21 cellular contexts compared by ENCODE assay signal in genomic region chr16:3792472-3793012, GRCh38.
A peak's percentile ranks its signal among the peaks of the same experiment; 100 is the strongest.
DNase-seq lines count a peak whose midpoint lies in the region; ATAC-seq and TF ChIP-seq lines count a peak whose summit lies in the region.
"Had no signal": no experiment of that assay in that cellular context is flagged by ENCODE, and none has a peak within 500 bp of the region (broad histone marks: within the 10 kb centered on the region; RNA-seq: fewer than 3 reads in every experiment).

No MANE protein-coding gene starts in this region.

- no peak overlapping the region for H3K4me3 Mint-ChIP-seq in Calu3 (ENCODE audit: low read depth, unreplicated experiment)
- H3K4me3 Mint-ChIP-seq: GM23338 had no signal

- H3K9me3 ChIP-seq in heart left ventricle = no peaks in the 10 kb centered on the region
- no peaks in the 10 kb centered on the region for H3K9me3 ChIP-seq in psoas muscle
- H3K9me3 ChIP-seq: colonic mucosa had no signal

- no peak overlapping the region for H3K27ac Mint-ChIP-seq in Calu3 (ENCODE audit: unreplicated experiment)
- H3K27ac Mint-ChIP-seq: GM23338 had no signal

- H3K27me3 ChIP-seq in heart left ventricle (no peaks in the 10 kb centered on the region), psoas muscle (ENCODE audit: insufficient read depth in 3 of 3, low read length in 2 of 3) (no peaks in the 10 kb centered on the region)
- H3K27me3 ChIP-seq: colonic mucosa had no signal

- no peak for ATAC-seq in Right ventricle myocardium inferior
- ATAC-seq in heart left ventricle = peak in 2 of 4 donors; percentile 11 to 13
- ATAC-seq in psoas muscle = peak in 3 of 4 donors; percentile 6 to 17 (median 12)

- WGBS in heart left ventricle, 4 donors = 82 to 84% (median 83%) methylated on average over 12 of the region's 12 CpGs
- WGBS in psoas muscle, 3 donors = 77 to 89% (median 81%) methylated on average over 12 of the region's 12 CpGs

- H3K36me3 ChIP-seq in heart left ventricle (peaks cover 0 to 54% (median 45%) of the 10 kb centered on the region in 9 donors), psoas muscle (ENCODE audit: insufficient read depth in 1 of 2, low read depth in 1 of 2) (peaks cover 0 to 46% of the 10 kb centered on the region in 2 donors)

- CTCF ChIA-PET in Calu3 (lab: Charles Lee) = no interaction called here

- intact Hi-C loops in Right ventricle myocardium inferior (cut with DNase I) = no loop called here
- intact Hi-C loops in cardiac septum (cut with DNase I) = loop anchor here (5.0 kb wide), 2 partner anchors 35 to 80 kb away; no protein-coding TSS in a partner anchor
- intact Hi-C loops in heart left ventricle (cut with DNase I) = loop anchor here in 4 of 10 donors (2.0 to 10.0 kb wide), 4 partner anchors 30 to 85 kb away; no protein-coding TSS in a partner anchor
- intact Hi-C loops in psoas muscle (cut with DNase I) = no loop called here
- intact Hi-C loops in Calu3 (cut with micrococcal nuclease; ENCODE audit: unreplicated experiment) = no loop called here

- BruUV-seq in Calu3 (replicated peaks; lab: Mats Ljungman, UMichigan) = no TSS peak

- no peak for TF ChIP-seq POLR2A in heart left ventricle (IDR thresholded peaks at IDR 0.05)

- no peaks in the 10 kb centered on the region for H3K9me3 Mint-ChIP-seq in Calu3 (ENCODE audit: low read depth, unreplicated experiment)
- H3K9me3 Mint-ChIP-seq: GM23338 had no signal

- no peaks in the 10 kb centered on the region for H3K27me3 Mint-ChIP-seq in Calu3 (ENCODE audit: unreplicated experiment)

- no peak for TF ChIP-seq CTCF in heart left ventricle (IDR thresholded peaks at IDR 0.05)
- TF ChIP-seq CTCF in psoas muscle (IDR thresholded peaks at IDR 0.05) = no peak
- TF ChIP-seq CTCF in Calu3 (IDR thresholded peaks at IDR 0.05; ENCODE audit: unreplicated experiment) = no peak

- H3K4me1 ChIP-seq in heart left ventricle (peaks cover 0 to 53% (median 38%) of the 10 kb centered on the region in 12 donors), psoas muscle (peaks cover 43% of the 10 kb centered on the region)

- H3K4me1 Mint-ChIP-seq in Calu3 (ENCODE audit: low read depth, unreplicated experiment) = peaks cover 6% of the 10 kb centered on the region

- H3K4me3 ChIP-seq in heart left ventricle = peak overlapping the region in 3 of 12 donors; percentile 3 to 38 (median 8)
- no peak overlapping the region for H3K4me3 ChIP-seq in psoas muscle
- H3K4me3 ChIP-seq: colonic mucosa, GM23338, PC-9 had no signal

- DNase-seq in Right ventricle myocardium inferior (ENCODE audit: missing footprints) (peak; percentile 57), cardiac septum (ENCODE audit: low spot score) (no peak), heart left ventricle (no peak), psoas muscle (no peak), Calu3 (no peak), NK-92 (lab: John Stamatoyannopoulos, UW; ENCODE audit: unreplicated experiment) (no peak), hippocampal formation (lab: John Stamatoyannopoulos, UW) (no peak)
- DNase-seq in stimulated activated CD4-positive, alpha-beta T cell treated with anti-CD3 and anti-CD28 coated beads, Interleukin-12 subunit alpha, Interleukin-12 subunit beta, amount 100 ng/mL, for 4 hours = no peak
- DNase-seq: ACHN; activated CD4-positive, alpha-beta T cell treated with anti-CD3 and anti-CD28 coated beads for 4 hours; activated gamma-delta T cell; colonic mucosa; DMS79 treated with DMSO at 0.1 percent for 48 hours; foreskin melanocyte; NCI-H146; NCI-H774; PC-9; small intestine; stimulated activated CD4-positive, alpha-beta T cell treated with anti-CD3 and anti-CD28 coated beads, Interleukin-4, amount 100 ng/mL, for 24 hours had no signal

- H3K27ac ChIP-seq in heart left ventricle (peak overlapping the region; percentile 7 to 72 (median 52)), psoas muscle (peak overlapping the region; percentile 56)
- H3K27ac ChIP-seq: C4-2B, colonic mucosa, PC-9 had no signal

- peaks cover 30% of the 10 kb centered on the region for H3K36me3 Mint-ChIP-seq in Calu3 (ENCODE audit: insufficient read depth, unreplicated experiment)
